ENCODE assay signal across 8 cellular contexts in the genomic region with DNA sequence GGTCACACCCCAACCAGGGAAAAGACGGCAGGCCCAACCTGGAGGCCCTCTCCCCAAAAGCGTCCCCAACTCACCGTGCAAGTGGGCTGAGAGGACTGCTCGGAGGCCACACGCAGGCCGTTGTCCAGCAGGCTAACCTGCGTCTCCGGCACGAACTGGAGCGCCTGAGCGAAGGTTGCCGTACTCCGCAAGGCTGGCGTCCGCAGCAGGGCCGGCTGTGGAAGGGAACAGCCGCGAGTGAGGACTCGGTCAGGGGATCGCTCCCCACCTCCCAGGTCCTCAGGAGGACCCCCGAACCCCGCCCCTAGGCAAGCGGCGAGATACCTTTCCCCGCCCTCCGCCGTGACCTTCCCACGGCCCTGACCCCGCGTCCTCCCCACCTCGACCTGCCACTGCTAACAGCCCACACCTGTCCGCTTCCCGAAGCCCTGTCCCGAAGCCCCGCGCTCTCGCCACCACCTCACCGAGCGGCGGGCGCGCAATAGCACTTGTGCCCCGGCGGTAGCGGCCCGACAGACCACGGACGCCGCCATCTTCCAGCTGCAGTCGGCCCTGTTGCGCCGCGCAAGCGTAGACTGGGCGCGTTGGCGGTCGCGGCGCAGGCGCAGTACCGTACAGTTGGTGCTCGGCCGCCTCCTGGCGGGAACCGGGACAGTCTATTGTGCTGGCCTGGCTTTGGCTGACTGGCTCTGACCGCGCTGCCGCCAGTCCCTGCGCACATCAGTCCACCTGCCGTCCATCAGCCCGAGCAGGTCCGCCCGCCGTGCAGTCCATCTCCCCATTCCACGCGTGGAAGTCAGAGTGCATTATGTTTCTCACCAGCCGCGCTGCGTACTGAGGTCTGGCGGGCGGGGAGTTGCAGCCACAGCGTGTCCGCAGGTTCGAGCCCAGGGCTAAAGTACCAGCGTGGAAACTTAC. TPM values are rescaled to one million over a fixed set of nuclear protein-coding genes. Genes with fewer than 3 reads are reported as not detected.
DNase-seq lines count a peak whose midpoint lies in the region; TF ChIP-seq lines count a peak whose summit lies in the region.

Gene UQCRC1 (minus strand): TSS at position 559 of the 918 bp plus-strand sequence. CDS start 26 bp downstream, at position 533.

- H3K9me3 ChIP-seq in SK-N-MC (ENCODE audit: low read depth, low read length) (no peaks in the 10 kb centered on the region), suprapubic skin (no peaks in the 10 kb centered on the region)

- TF ChIP-seq EP300 in suprapubic skin (IDR thresholded peaks at IDR 0.05) = no peak

- H3K27ac ChIP-seq in SK-N-MC (peak within 1 kb of the TSS; percentile 73), suprapubic skin (peak within 1 kb of the TSS; percentile 89)

- peaks cover 23% of the 10 kb centered on the region; the same call in 1 of the 2 replicates for H3K36me3 ChIP-seq in SK-N-MC (ENCODE audit: insufficient read depth, low read length)
- peaks cover 22% of the 10 kb centered on the region for H3K36me3 ChIP-seq in suprapubic skin

- H3K9ac ChIP-seq in SK-N-MC (ENCODE audit: insufficient read length) = peak within 1 kb of the TSS; percentile 91

- TF ChIP-seq CTCF in HFF-Myc (IDR thresholded peaks at IDR 0.05; ENCODE audit: low read depth, low read length, missing control alignments) (peak; percentile 56), suprapubic skin (IDR thresholded peaks at IDR 0.05) (peak; percentile 47 to 88)

- peak within 1 kb of the TSS; percentile 68 for H3K4me3 ChIP-seq in GM08714 (ENCODE audit: low read length)
- peak within 1 kb of the TSS; percentile 97 for H3K4me3 ChIP-seq in HFF-Myc (replicated peaks; ENCODE audit: low read depth, low read length)
- peak within 1 kb of the TSS; percentile 86 for H3K4me3 ChIP-seq in SK-N-MC
- H3K4me3 ChIP-seq in suprapubic skin = peak within 1 kb of the TSS; percentile 80

- DNase-seq in HFF-Myc (ENCODE audit: extremely low read depth, low read depth) = peak; percentile 67
- DNase-seq in MV-4-11 (lab: John Stamatoyannopoulos, UW) = peak; percentile 87
- peak; percentile 12 for DNase-seq in SK-N-MC (ENCODE audit: low read depth, low spot score)
- DNase-seq in activated naive CD4-positive, alpha-beta T cell treated with anti-CD3 and anti-CD28 coated beads, Interleukin-2, amount 50 U/mL, for 16 hours = peak; percentile 91
- DNase-seq in germinal center (ENCODE audit: low spot score) = peak; percentile 95
- peak in 55 of 56 donors; percentile 15 to 93 (median 84) for DNase-seq in nucleus accumbens (lab: John Stamatoyannopoulos, UW)
- peak; percentile 93 to 95 for DNase-seq in suprapubic skin (ENCODE audit: low spot score in 2 of 2)

- WGBS in suprapubic skin = 3% methylated on average over 72 of the region's 86 CpGs

- peak in 1 of 2 donors; percentile 34 for TF ChIP-seq POLR2A in suprapubic skin (IDR thresholded peaks at IDR 0.05)

- H3K4me1 ChIP-seq in suprapubic skin = peaks cover 19% of the 10 kb centered on the region

- no peaks in the 10 kb centered on the region for H3K27me3 ChIP-seq in suprapubic skin

RNA-seq across cellular contexts. Expression of gene UQCRC1, which starts in this region (rescaled TPM):
- 100 to 1,000 TPM; 294 to 337 (median 319) TPM for total RNA-seq in suprapubic skin

Comparison
In these comparisons a context has a peak if more than half of its experiments do, and no peak if none do; other contexts are left out.
1. Peak in every context shown above with its lines: DNase-seq, H3K4me3 ChIP-seq and H3K27ac ChIP-seq.
2. DNase-seq: peak in every context shown above with its lines; median percentile 95 in germinal center; 94 in suprapubic skin; 91 in activated naive CD4-positive, alpha-beta T cell treated with anti-CD3 and anti-CD28 coated beads, Interleukin-2, amount 50 U/mL, for 16 hours; 87 in MV-4-11; 84 in nucleus accumbens; 67 in HFF-Myc; 12 in SK-N-MC.